ENCODE assay signal across 12 cellular contexts in the genomic region with DNA sequence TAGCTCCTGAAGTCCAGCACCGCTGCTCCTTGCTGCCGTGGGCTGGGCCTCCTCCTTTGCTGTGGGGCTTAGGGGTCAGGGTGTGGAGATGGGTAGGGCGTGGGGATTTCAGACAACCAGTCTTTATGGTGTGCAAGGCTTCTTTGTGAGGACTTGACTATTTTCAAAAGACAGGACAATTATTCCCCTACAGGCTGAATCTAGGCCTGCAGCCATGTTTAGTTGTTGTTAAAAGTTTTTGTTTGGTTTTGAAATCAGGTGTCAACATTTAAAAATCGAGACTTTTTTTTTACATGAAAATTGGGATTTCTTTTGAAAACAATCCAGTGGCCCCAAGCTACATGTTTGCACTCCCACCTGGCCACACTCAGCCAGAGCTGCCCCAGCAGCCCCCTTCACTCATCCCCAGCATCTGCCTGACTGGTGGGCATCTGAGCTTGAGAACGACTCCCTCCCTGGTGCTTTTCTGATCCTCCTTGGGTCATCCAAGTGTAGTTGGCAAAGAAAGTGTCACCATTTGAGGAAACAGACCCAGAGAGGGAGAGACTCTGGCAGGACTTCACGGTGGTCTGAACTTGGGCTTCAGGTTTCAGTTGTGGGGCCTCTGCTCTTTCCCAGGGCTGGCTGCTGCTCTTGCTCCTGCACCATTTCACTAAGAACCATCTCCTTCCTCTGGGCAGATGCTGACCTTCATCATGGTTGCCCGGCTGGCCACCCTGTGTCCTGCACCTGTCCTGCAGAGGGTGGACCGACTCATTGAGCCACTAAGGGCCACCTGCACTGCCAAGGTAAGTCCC. TPM values are rescaled to one million over a fixed set of nuclear protein-coding genes. Genes with fewer than 3 reads are reported as not detected.
DNase-seq lines count a peak whose midpoint lies in the region; ATAC-seq and TF ChIP-seq lines count a peak whose summit lies in the region.
"Had no signal": no experiment of that assay in that cellular context is flagged by ENCODE, and none has a peak within 500 bp of the region (broad histone marks: within the 10 kb centered on the region; RNA-seq: fewer than 3 reads in every experiment).

No MANE protein-coding gene starts in this region.

- POLR2A ChIA-PET in GM10248 (lab: Yijun Ruan, JAX): interaction anchor here (0.5 to 3.0 kb wide), 6 partner anchors 10 to 219 kb away, joined by 3 to 18 read pairs (median 4); partner anchors contain the start of gene RPL32

- dilution Hi-C loops in mammary epithelial cell (cut with HindIII; ENCODE audit: low sequenced_read_pairs): no loop called here

- peaks cover 31% of the 10 kb centered on the region for H3K36me3 ChIP-seq in mammary epithelial cell (ENCODE audit: insufficient read depth, low read length)
- no peaks in the 10 kb centered on the region for H3K36me3 ChIP-seq in neural progenitor cell

- in situ Hi-C loops in mammary epithelial cell (cut with MboI; ENCODE audit: low sequenced_read_pairs in 2 of 2): no loop called here

- H3K4me3 Mint-ChIP-seq in neural progenitor cell: no peak overlapping the region

- H3K4me1 ChIP-seq in mammary epithelial cell (ENCODE audit: insufficient read depth, low read length) (peaks cover 3% of the 10 kb centered on the region), neural progenitor cell (no peaks in the 10 kb centered on the region)
- H3K4me1 ChIP-seq: adrenal gland had no signal

- TF ChIP-seq CTCF in mammary epithelial cell (conservative IDR thresholded peaks at IDR 0.05 in 1 of 2, IDR thresholded peaks at IDR 0.05 in 1 of 2; ENCODE audit: extremely low read depth in 1 of 2, insufficient read depth in 1 of 2, low read depth in 1 of 2, low read length in 2 of 2) (peak; percentile 19 to 31), neural progenitor cell (IDR thresholded peaks at IDR 0.05) (peak; percentile 24), GM10248 (IDR thresholded peaks at IDR 0.05; ENCODE audit: control extremely low read depth, extremely low read depth, low read depth, missing control alignments) (no peak)

- WGBS in mammary epithelial cell (ENCODE audit: low coverage, missing lambda C conversion rate): 77% methylated on average over 8 of the region's 8 CpGs

- H3K4me1 Mint-ChIP-seq in neural progenitor cell: no peaks in the 10 kb centered on the region

- H2AFZ ChIP-seq in mammary epithelial cell (ENCODE audit: low read depth, low read length) (no peak overlapping the region), neural progenitor cell (replicated peaks) (no peak overlapping the region)

- no TSS peak for BruUV-seq in mammary epithelial cell (replicated peaks; lab: Mats Ljungman, UMichigan)

- H3K36me3 Mint-ChIP-seq in neural progenitor cell: peaks cover 23% of the 10 kb centered on the region

- no peak overlapping the region for H3K27ac Mint-ChIP-seq in neural progenitor cell

- CTCF ChIA-PET in mammary epithelial cell (lab: Charles Lee; ENCODE audit: low non-redundant PET) (no interaction called here), GM10248 (lab: Yijun Ruan, JAX) (interaction anchor here (0.6 to 9.3 kb wide), 7 partner anchors 9 to 61 kb away, joined by 3 to 87 read pairs (median 7); partner anchors contain the start of genes CAND2 and RPL32)

- H4K20me1 ChIP-seq in mammary epithelial cell (ENCODE audit: insufficient read depth, low read length): no peaks in the 10 kb centered on the region
- peaks cover 33% of the 10 kb centered on the region for H4K20me1 ChIP-seq in neural progenitor cell (ENCODE audit: low read depth)

- H3K9me3 ChIP-seq in mammary epithelial cell (replicated peaks; ENCODE audit: insufficient read depth, low read length) (no peaks in the 10 kb centered on the region), neural progenitor cell (ENCODE audit: low read depth) (no peaks in the 10 kb centered on the region)
- H3K9me3 ChIP-seq: adrenal gland had no signal

- H3K27me3 ChIP-seq in mammary epithelial cell (ENCODE audit: insufficient read depth, low read length) (no peaks in the 10 kb centered on the region), neural progenitor cell (no peaks in the 10 kb centered on the region)
- H3K27me3 ChIP-seq: adrenal gland had no signal

- no peak overlapping the region for H3K9ac ChIP-seq in mammary epithelial cell (ENCODE audit: insufficient read depth, low read length)
- no peak overlapping the region for H3K9ac ChIP-seq in neural progenitor cell

- H3K79me2 ChIP-seq in mammary epithelial cell (ENCODE audit: insufficient read depth, low read length): peaks cover 16% of the 10 kb centered on the region
- no peaks in the 10 kb centered on the region for H3K79me2 ChIP-seq in neural progenitor cell (ENCODE audit: low read depth)

- ATAC-seq in HG02970 (IDR thresholded peaks at IDR 0.05; ENCODE audit: low FRiP score, unreplicated experiment): no peak

- no peak overlapping the region for H3K27ac ChIP-seq in mammary epithelial cell (ENCODE audit: insufficient read depth, low read depth, low read length)
- peak overlapping the region; percentile 46 for H3K27ac ChIP-seq in neural progenitor cell
- H3K27ac ChIP-seq: adrenal gland had no signal

- H3F3A ChIP-seq in neural progenitor cell (ENCODE audit: low read depth): peaks cover 61% of the 10 kb centered on the region

- peaks cover 7% of the 10 kb centered on the region for H3K27me3 Mint-ChIP-seq in neural progenitor cell (ENCODE audit: insufficient read depth, low read depth)

- no peak overlapping the region for H3K4me3 ChIP-seq in mammary epithelial cell (replicated peaks in 1 of 3; ENCODE audit: insufficient read depth in 1 of 3, low read depth in 2 of 3, low read length in 3 of 3)
- no peak overlapping the region for H3K4me3 ChIP-seq in neural progenitor cell
- H3K4me3 ChIP-seq: adrenal gland had no signal

- H3K4me2 ChIP-seq in mammary epithelial cell (ENCODE audit: insufficient read depth, low read depth, low read length): no peak overlapping the region
- H3K4me2 ChIP-seq in neural progenitor cell: no peak overlapping the region

- DNase-seq in DMS 273 (lab: John Stamatoyannopoulos, UW; ENCODE audit: unreplicated experiment) (peak; percentile 41), DMS 273 treated with DMSO at 0.1 percent for 48 hours (lab: John Stamatoyannopoulos, UW) (no peak), HuH-7 (ENCODE audit: low spot score) (peak; percentile 16), mammary epithelial cell (no peak), neural progenitor cell (ENCODE audit: low spot score) (no peak), dermis blood vessel endothelial cell (no peak), GM10248 (ENCODE audit: extremely low spot score) (no peak)
- DNase-seq: 8988T; activated CD4-positive, alpha-beta T cell treated with anti-CD3 and anti-CD28 coated beads for 4 hours; adrenal gland; SIG-M5 had no signal

- intact Hi-C loops in mammary epithelial cell (cut with micrococcal nuclease): loop anchor here (1.0 to 5.0 kb wide), 3 partner anchors 72 to 269 kb away; partner anchors contain the start of gene TMEM40

- H3K9me3 Mint-ChIP-seq in neural progenitor cell: no peaks in the 10 kb centered on the region

RNA-seq across cellular contexts. Expression of gene RPL32, which starts 10.4 kb away (rescaled TPM):
- total RNA-seq in mammary epithelial cell (1,000 to 10,000 TPM in 1 of 2 donors, 100 to 1,000 TPM in 1; 686 to 1,631 TPM), neural progenitor cell (ENCODE audit: low replicate concordance) (1,028 and 2,309 TPM in 2 replicates), dermis blood vessel endothelial cell (632 and 1,383 TPM in 2 replicates)
- 2,092 TPM for polyA plus RNA-seq in mammary epithelial cell
- polyA minus RNA-seq in mammary epithelial cell: 770 TPM

RNA-seq across cellular contexts. Expression of gene CAND2, which starts 34.5 kb away (rescaled TPM):
- total RNA-seq in mammary epithelial cell (1 to 10 TPM in 1 of 2 donors, under 1 TPM in 1; 0.42 to 1.7 TPM), neural progenitor cell (ENCODE audit: low replicate concordance) (2.4 and 6.9 TPM in 2 replicates), dermis blood vessel endothelial cell (2.2 and 2.4 TPM in 2 replicates)
- polyA plus RNA-seq in mammary epithelial cell: 0.19 TPM
- polyA minus RNA-seq in mammary epithelial cell: not detected

Comparison
In these comparisons a context has a peak if more than half of its experiments do, and no peak if none do; other contexts are left out.
1. DNase-seq: peak in DMS 273 (single experiment) and HuH-7 (single experiment); none in DMS 273 treated with DMSO at 0.1 percent for 48 hours (single experiment), mammary epithelial cell (single experiment), neural progenitor cell (single experiment), dermis blood vessel endothelial cell (single experiment) and GM10248 (single experiment).